Comparison of ENCODE assay signal across 20 cellular contexts in the genomic region with DNA sequence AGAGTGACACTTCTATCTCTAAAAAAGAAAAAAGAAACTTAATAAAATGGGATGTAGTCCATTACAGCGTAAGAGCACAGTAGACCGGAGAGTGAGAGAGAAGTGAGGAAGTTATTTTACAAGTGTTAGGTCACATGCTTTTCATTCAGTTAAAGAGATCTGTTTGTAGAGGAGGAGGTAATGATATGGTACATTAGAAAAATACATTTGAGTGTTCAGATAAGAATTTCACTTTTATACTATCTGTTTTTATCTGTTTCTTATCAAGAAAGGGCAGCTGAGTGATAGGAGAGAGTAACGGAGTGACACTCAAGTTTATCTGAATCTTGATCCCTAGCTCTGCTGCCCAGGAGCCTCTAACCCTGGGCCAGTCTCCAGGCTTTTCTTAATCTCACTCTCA. TPM values are rescaled to one million over a fixed set of nuclear protein-coding genes. Genes with fewer than 3 reads are reported as not detected.
DNase-seq lines count a peak whose midpoint lies in the region; ATAC-seq, FAIRE-seq and TF ChIP-seq lines count a peak whose summit lies in the region.
"Had no signal": no experiment of that assay in that cellular context is flagged by ENCODE, and none has a peak within 500 bp of the region (broad histone marks: within the 10 kb centered on the region; RNA-seq: fewer than 3 reads in every experiment).

No MANE protein-coding gene starts in this region.

- H3K27ac ChIP-seq in K562 (ENCODE audit: extremely low read depth, low read depth, low read length) (no peak overlapping the region), parathyroid adenoma (no peak overlapping the region), aorta (ENCODE audit: low read depth in 1 of 2, low read length in 2 of 2) (no peak overlapping the region)

- H3K4me1 Mint-ChIP-seq in natural killer cell: peaks cover 61 to 63% of the 10 kb centered on the region in 2 donors
- H3K4me1 Mint-ChIP-seq in natural killer cell treated with Interleukin-12 subunit alpha and Interleukin-12 subunit beta and Interleukin-15 and Interleukin-18, amount 100 ng/mL, for 72 hours (ENCODE audit: low read depth in 2 of 2): peaks cover 45 to 61% of the 10 kb centered on the region in 2 donors
- peaks cover 27% of the 10 kb centered on the region for H3K4me1 Mint-ChIP-seq in T-helper 17 cell

- 0 out of 2 replicates have a peak, but pooled peaks cover 3% of the 10 kb centered on the region for H4K20me1 ChIP-seq in K562 (replicated peaks; ENCODE audit: control insufficient read depth, insufficient read depth, low read length)

- BruUV-seq in K562 (replicated peaks; lab: Mats Ljungman, UMichigan): no TSS peak

- no peaks in the 10 kb centered on the region for H3K27me3 Mint-ChIP-seq in natural killer cell (ENCODE audit: low read depth in 2 of 2)
- no peaks in the 10 kb centered on the region for H3K27me3 Mint-ChIP-seq in natural killer cell treated with Interleukin-12 subunit alpha and Interleukin-12 subunit beta and Interleukin-15 and Interleukin-18, amount 100 ng/mL, for 72 hours
- H3K27me3 Mint-ChIP-seq in T-helper 17 cell: no peaks in the 10 kb centered on the region
- H3K27me3 Mint-ChIP-seq: CD8-positive, alpha-beta memory T cell had no signal

- H3K4me3 ChIP-seq in K562 (no peak overlapping the region), parathyroid adenoma (ENCODE audit: low read depth, low read length) (no peak overlapping the region), aorta (ENCODE audit: low read length in 2 of 2) (no peak overlapping the region), lower leg skin (ENCODE audit: low read depth, poor library complexity, severe bottlenecking) (no peak overlapping the region)
- H3K4me3 ChIP-seq: lung had no signal

- peaks cover 12% of the 10 kb centered on the region; the same call in 1 of the 3 replicates for H3K79me2 ChIP-seq in K562 (ENCODE audit: control insufficient read depth, insufficient read depth, low read length)
- peaks cover 5% of the 10 kb centered on the region for H3K79me2 ChIP-seq in parathyroid adenoma

- H3K27me3 ChIP-seq in K562 (ENCODE audit: control insufficient read depth in 2 of 2, insufficient read depth in 2 of 2, low read length in 2 of 2) (no peaks in the 10 kb centered on the region), parathyroid adenoma (ENCODE audit: control insufficient read depth, insufficient read depth, low read length) (no peaks in the 10 kb centered on the region), aorta (ENCODE audit: control insufficient read depth in 1 of 2, insufficient read depth in 2 of 2, low read length in 1 of 2) (no peaks in the 10 kb centered on the region)
- H3K27me3 ChIP-seq: dorsolateral prefrontal cortex had no signal

- WGBS in K562 (ENCODE audit: insufficient coverage, low coverage, missing lambda C conversion rate): 18% methylated on average over 3 of the region's 3 CpGs
- WGBS in aorta, 2 donors: 5 to 11% methylated on average over 3 of the region's 3 CpGs
- 84 to 85% methylated on average over 3 of the region's 3 CpGs for WGBS in lower leg skin, 2 donors

- H3K4me2 ChIP-seq in K562 (ENCODE audit: insufficient read depth, low read length) (no peak overlapping the region), parathyroid adenoma (ENCODE audit: low read length) (peak overlapping the region; percentile 22)

- H3K36me3 ChIP-seq in K562 (ENCODE audit: control insufficient read depth, insufficient read depth, low read length) (no peaks in the 10 kb centered on the region), parathyroid adenoma (ENCODE audit: control insufficient read depth, insufficient read depth, low read length) (no peaks in the 10 kb centered on the region), aorta (ENCODE audit: control insufficient read depth in 1 of 2, insufficient read depth in 2 of 2, low read length in 1 of 2) (no peaks in the 10 kb centered on the region)

- 0 out of 2 replicates have a peak, but pooled peaks have one; percentile 5 for TF ChIP-seq EP300 in K562 (IDR thresholded peaks at IDR 0.05; ENCODE audit: low read length)

- H3K4me3 Mint-ChIP-seq in natural killer cell: no peak overlapping the region
- H3K4me3 Mint-ChIP-seq in natural killer cell treated with Interleukin-12 subunit alpha and Interleukin-12 subunit beta and Interleukin-15 and Interleukin-18, amount 100 ng/mL, for 72 hours: no peak overlapping the region
- H3K4me3 Mint-ChIP-seq in T-helper 17 cell: no peak overlapping the region
- H3K4me3 Mint-ChIP-seq: CD8-positive, alpha-beta memory T cell had no signal

- no peaks in the 10 kb centered on the region for H3K9me3 Mint-ChIP-seq in natural killer cell
- no peaks in the 10 kb centered on the region for H3K9me3 Mint-ChIP-seq in natural killer cell treated with Interleukin-12 subunit alpha and Interleukin-12 subunit beta and Interleukin-15 and Interleukin-18, amount 100 ng/mL, for 72 hours
- H3K9me3 Mint-ChIP-seq: CD8-positive, alpha-beta memory T cell had no signal

- TF ChIP-seq POLR2A in K562 (conservative IDR thresholded peaks at IDR 0.05) (no peak), lower leg skin (IDR thresholded peaks at IDR 0.05) (no peak)

- H3K9ac ChIP-seq in K562 (ENCODE audit: insufficient read depth in 1 of 2, low read depth in 2 of 2, low read length in 2 of 2) (no peak overlapping the region), parathyroid adenoma (no peak overlapping the region)

- CTCF ChIA-PET in K562 (lab: Yijun Ruan, JAX; ENCODE audit: low intra/inter-chr PET ratio): no interaction called here

- POLR2A ChIA-PET in K562 (lab: Yijun Ruan, JAX): no interaction called here

- FAIRE-seq in K562 (lab: Jason Lieb, UNC): no peak
- FAIRE-seq: HepG2 had no signal

- in situ Hi-C loops in K562 (cut with MboI): no loop called here

- H3K9me3 ChIP-seq in K562 (replicated peaks; ENCODE audit: control insufficient read depth, insufficient read depth, low read depth, low read length) (no peaks in the 10 kb centered on the region), parathyroid adenoma (ENCODE audit: control insufficient read depth, low read length) (no peaks in the 10 kb centered on the region), aorta (ENCODE audit: control insufficient read depth, low read length) (no peaks in the 10 kb centered on the region), T-helper 17 cell (ENCODE audit: control insufficient read depth, low read length, poor library complexity, severe bottlenecking) (no peaks in the 10 kb centered on the region)

- ATAC-seq in natural killer cell (peak in 2 of 3 donors; percentile 32 to 39), K562 (no peak), aorta (ENCODE audit: low FRiP score) (no peak), T-helper 17 cell (no peak)
- no peak for ATAC-seq in natural killer cell treated with Interleukin-12 subunit alpha and Interleukin-12 subunit beta and Interleukin-15 and Interleukin-18, amount 100 ng/mL, for 72 hours
- ATAC-seq: esophagus mucosa; stimulated activated naive CD8-positive, alpha-beta T cell treated with anti-CD3 and anti-CD28 coated beads, Interleukin-15, Interleukin-2, amounts not matched to agents 100 U/mL and 50 U/mL, for 24 hours had no signal

- intact Hi-C loops in natural killer cell (cut with micrococcal nuclease): no loop called here
- intact Hi-C loops in K562 (cut with micrococcal nuclease): no loop called here
- intact Hi-C loops in aorta (cut with DNase I): no loop called here
- intact Hi-C loops in lower leg skin (cut with DNase I; ENCODE audit: low total_unique reads): no loop called here

- H3K4me1 ChIP-seq in K562 (replicated peaks in 1 of 2; ENCODE audit: control insufficient read depth in 2 of 2, insufficient read depth in 2 of 2, low read length in 2 of 2) (peaks cover 12 to 38% of the 10 kb centered on the region in 2 experiments), parathyroid adenoma (peaks cover 30% of the 10 kb centered on the region), aorta (ENCODE audit: control insufficient read depth in 1 of 2, insufficient read depth in 2 of 2, low read length in 2 of 2) (peaks cover 0 to 5% of the 10 kb centered on the region in 2 donors)

- no peak; a peak in 1 of 4 replicates for TF ChIP-seq RAD21 in K562 (CRISPR knock-in tag; conservative IDR thresholded peaks at IDR 0.05 in 1 of 2, IDR thresholded peaks at IDR 0.05 in 1 of 2)

- DNase-seq in natural killer cell (no peak), K562 (ENCODE audit: extremely low read depth in 1 of 4, low spot score in 3 of 4) (no peak), aorta (no peak), T-helper 17 cell (no peak), COR-L47 (lab: John Stamatoyannopoulos, UW) (no peak), lower leg skin (ENCODE audit: low spot score in 2 of 2) (no peak)
- no peak for DNase-seq in natural killer cell treated with Interleukin-12 subunit alpha and Interleukin-12 subunit beta and Interleukin-15 and Interleukin-18, amount 100 ng/mL, for 72 hours (ENCODE audit: low spot score)
- DNase-seq: activated CD4-positive, alpha-beta T cell treated with anti-CD3 and anti-CD28 coated beads, Interleukin-2, amount 50 U/mL, for 48 hours; amniotic stem cell; CD8-positive, alpha-beta memory T cell; DMS79; dorsolateral prefrontal cortex; NCI-H187 treated with DMSO at 0.1 percent for 48 hours; NCI-H345; stimulated activated CD4-positive, alpha-beta T cell treated with anti-CD3 and anti-CD28 coated beads, Interleukin-2, amount 100 ng/mL, for 24 hours; stimulated activated naive CD8-positive, alpha-beta T cell treated with anti-CD3 and anti-CD28 coated beads, Interleukin-15, Interleukin-2, amounts not matched to agents 100 U/mL and 50 U/mL, for 24 hours had no signal

- no peaks in the 10 kb centered on the region for H3K36me3 Mint-ChIP-seq in natural killer cell
- H3K36me3 Mint-ChIP-seq in natural killer cell treated with Interleukin-12 subunit alpha and Interleukin-12 subunit beta and Interleukin-15 and Interleukin-18, amount 100 ng/mL, for 72 hours: no peaks in the 10 kb centered on the region
- H3K36me3 Mint-ChIP-seq in T-helper 17 cell (ENCODE audit: low read depth): no peaks in the 10 kb centered on the region
- H3K36me3 Mint-ChIP-seq: CD8-positive, alpha-beta memory T cell had no signal

- H3K27ac Mint-ChIP-seq in natural killer cell (peak overlapping the region in 1 of 2 donors; percentile 23), T-helper 17 cell (no peak overlapping the region)
- H3K27ac Mint-ChIP-seq in natural killer cell treated with Interleukin-12 subunit alpha and Interleukin-12 subunit beta and Interleukin-15 and Interleukin-18, amount 100 ng/mL, for 72 hours: no peak overlapping the region

- H2AFZ ChIP-seq in K562 (ENCODE audit: low read depth, low read length): no peak overlapping the region
- H2AFZ ChIP-seq in parathyroid adenoma: no peak overlapping the region

- H3K9me1 ChIP-seq in K562 (ENCODE audit: control insufficient read depth, insufficient read depth, low read length): no peaks in the 10 kb centered on the region

- TF ChIP-seq CTCF in natural killer cell (IDR thresholded peaks at IDR 0.05) (no peak), K562 (IDR thresholded peaks at IDR 0.05 in 2 of 3, conservative IDR thresholded peaks at IDR 0.05 in 1 of 3; ENCODE audit: insufficient read depth in 2 of 3, low read depth in 1 of 3, low read length in 3 of 3) (no peak), parathyroid adenoma (IDR thresholded peaks at IDR 0.05) (no peak), lower leg skin (IDR thresholded peaks at IDR 0.05) (no peak)

RNA-seq across cellular contexts. Expression of a gene that starts 38.9 kb away (rescaled TPM):
- total RNA-seq in natural killer cell (10 to 100 TPM; 19.4 to 22.6 (median 21.8) TPM), K562 (2014; rRNA removed) (6.3 and 7.3 TPM in 2 replicates), K562 (2014; rRNA removed; fragmentation: Illumina TruSeq; extraction: Trizol) (11.7 and 12.4 TPM in 2 replicates), K562 (2015; rRNA removed; fragmentation: Illumina TruSeq; extraction: Trizol) (14.5 and 15.5 TPM in 2 replicates), K562 (2021) (9.7 and 11.6 TPM in 2 replicates), aorta (10 to 100 TPM; 71.0 to 97.8 TPM), T-helper 17 cell (10 to 100 TPM in 1 of 2 donors, 1 to 10 TPM in 1; 7.7 to 11.5 TPM), lower leg skin (10 to 100 TPM; 20.5 to 47.5 (median 38.8) TPM)
- total RNA-seq in natural killer cell treated with Interleukin-12 subunit alpha and Interleukin-12 subunit beta and Interleukin-15 and Interleukin-18, amount 100 ng/mL, for 72 hours: 10 to 100 TPM; 17.5 to 35.6 TPM
- 19.6 and 35.6 TPM in 2 replicates for total RNA-seq in K562 (2011; cell fraction: chromatin; rRNA removed; ENCODE audit: low replicate concordance)
- total RNA-seq in K562 (2011; cell fraction: nucleolus; rRNA removed): 6.0 and 7.4 TPM in 2 replicates
- 18.3 and 23.7 TPM in 2 replicates for total RNA-seq in K562 (2011; cell fraction: nucleoplasm; rRNA removed)
- polyA plus RNA-seq in K562 (2011; rRNA removed) (5.5 and 8.3 TPM in 2 replicates), K562 (2014; fragmentation: Illumina TruSeq; extraction: Trizol) (7.9 and 8.7 TPM in 2 replicates), K562 (2014; fragmentation: Nextera tagmentation; extraction: Ambion mirVana) (1 to 10 TPM; 1.7 to 2.8 TPM), K562 (2014; rRNA removed) (4.9 and 6.3 TPM in 2 replicates), aorta (10 to 100 TPM; 17.3 TPM)
- polyA plus RNA-seq in K562 (2011; cell fraction: cytosol; rRNA removed): 2.4 and 3.9 TPM in 2 replicates
- polyA plus RNA-seq in K562 (2011; cell fraction: nucleus; rRNA removed): 4.0 and 5.3 TPM in 2 replicates
- polyA plus RNA-seq in K562 (2012): 6.9 and 9.7 TPM in 2 replicates
- polyA minus RNA-seq in K562 (2011; rRNA and poly(A)+ RNA removed): 19.4 and 22.2 TPM in 2 replicates
- polyA minus RNA-seq in K562 (2011; cell fraction: cytosol; rRNA and poly(A)+ RNA removed): 6.7 and 9.5 TPM in 2 replicates
- 7.5 and 9.8 TPM in 2 replicates for polyA minus RNA-seq in K562 (2011; cell fraction: nucleus; rRNA and poly(A)+ RNA removed)

Comparison
In these comparisons a context has a peak if more than half of its experiments do, and no peak if none do; other contexts are left out.
1. ATAC-seq: peak in natural killer cell (2 of 3); none in natural killer cell treated with Interleukin-12 subunit alpha and Interleukin-12 subunit beta and Interleukin-15 and Interleukin-18, amount 100 ng/mL, for 72 hours (0 of 2), K562 (single experiment), aorta (single experiment) and T-helper 17 cell (single experiment).